ENCODE assay signal across 16 cellular contexts in genomic region chr22:22788460-22789037, GRCh38.
DNase-seq lines count a peak whose midpoint lies in the region; ATAC-seq and TF ChIP-seq lines count a peak whose summit lies in the region.
"Had no signal": no experiment of that assay in that cellular context is flagged by ENCODE, and none has a peak within 500 bp of the region (broad histone marks: within the 10 kb centered on the region; RNA-seq: fewer than 3 reads in every experiment).

No MANE protein-coding gene starts in this region.

- ATAC-seq in left ventricle myocardium superior: no peak

- peak overlapping the region; percentile 34; the same call in 1 of the 2 replicates for H2AFZ ChIP-seq in KMS-11 (ENCODE audit: low read depth)

- H3K36me3 ChIP-seq in left ventricle myocardium inferior (no peaks in the 10 kb centered on the region), KMS-11 (ENCODE audit: insufficient read depth) (no peaks in the 10 kb centered on the region), spleen (no peaks in the 10 kb centered on the region)
- H3K36me3 ChIP-seq: adrenal gland, breast epithelium, ovary, right atrium auricular region, vagina had no signal

- H3K36me3 Mint-ChIP-seq in chondrocyte (ENCODE audit: low read depth): no peaks in the 10 kb centered on the region
- H3K36me3 Mint-ChIP-seq: naive B cell had no signal

- 64 to 77% (median 73%) methylated on average over 6 to 9 of the region's 9 CpGs for WGBS in spleen, 5 donors

- peak; percentile 7 for TF ChIP-seq CTCF in left ventricle myocardium inferior (IDR thresholded peaks at IDR 0.05; ENCODE audit: borderline replicate concordance)
- peak; percentile 35; the same call in 1 of the 2 replicates for TF ChIP-seq CTCF in KMS-11 (conservative IDR thresholded peaks at IDR 0.05; ENCODE audit: low read depth, low read length)
- peak; percentile 32 for TF ChIP-seq CTCF in chondrocyte (IDR thresholded peaks at IDR 0.05)
- peak in 2 of 11 experiments; percentile 1 to 24 for TF ChIP-seq CTCF in spleen (IDR thresholded peaks at IDR 0.05 in 8 of 11, conservative IDR thresholded peaks at IDR 0.05 in 3 of 11)
- TF ChIP-seq CTCF in dorsolateral prefrontal cortex (IDR thresholded peaks at IDR 0.05 in 54 of 56, conservative IDR thresholded peaks at IDR 0.05 in 2 of 56; ENCODE audit: low read depth in 1 of 56, partially characterized antibody in 56 of 56): peak in 4 of 56 donors; percentile 5 to 12 (median 6)

- TF ChIP-seq POLR2A in spleen (IDR thresholded peaks at IDR 0.05): no peak

- peaks cover 29% of the 10 kb centered on the region for H3K27me3 Mint-ChIP-seq in chondrocyte (ENCODE audit: low read depth)

- no peak overlapping the region; the same call in 1 of the 2 replicates for H3K4me2 ChIP-seq in KMS-11

- DNase-seq in left ventricle myocardium inferior (no peak), left ventricle myocardium superior (no peak), chondrocyte (ENCODE audit: low spot score) (no peak), spleen (no peak), glomerular visceral epithelial cell (ENCODE audit: extremely low spot score) (no peak), NOMO-1 treated with dmso at 0.1 percent for 144 hours (lab: John Stamatoyannopoulos, UW; ENCODE audit: unreplicated experiment) (no peak), dorsolateral prefrontal cortex (no peak)
- DNase-seq: cortex of kidney, NCI-H1092 had no signal

- H3K27me3 ChIP-seq in left ventricle myocardium inferior (ENCODE audit: low read depth): peaks cover 69% of the 10 kb centered on the region
- H3K27me3 ChIP-seq in KMS-11 (ENCODE audit: insufficient read depth, low read depth): no peaks in the 10 kb centered on the region
- peaks cover 0 to 5% (median 0%) of the 10 kb centered on the region in 7 donors for H3K27me3 ChIP-seq in spleen (replicated peaks in 1 of 7)
- peaks cover 0 to 16% (median 0%) of the 10 kb centered on the region in 45 donors for H3K27me3 ChIP-seq in dorsolateral prefrontal cortex
- H3K27me3 ChIP-seq: adrenal gland, ovary, right atrium auricular region, vagina had no signal

- intact Hi-C loops in left ventricle myocardium inferior (cut with micrococcal nuclease): no loop called here
- intact Hi-C loops in left ventricle myocardium superior (cut with micrococcal nuclease): no loop called here
- intact Hi-C loops in spleen (cut with DNase I; ENCODE audit: low total_unique reads): no loop called here
- intact Hi-C loops in dorsolateral prefrontal cortex (cut with DNase I): loop anchor here in 1 of 2 donors (10.0 kb wide), 1 partner anchor 166 kb away; no protein-coding TSS in a partner anchor

- no peak overlapping the region for H3K9ac ChIP-seq in KMS-11

- no peak overlapping the region for H3K4me3 Mint-ChIP-seq in chondrocyte (ENCODE audit: unreplicated experiment)
- H3K4me3 Mint-ChIP-seq: naive B cell had no signal

- H3K9me3 ChIP-seq in left ventricle myocardium inferior (replicated peaks) (no peaks in the 10 kb centered on the region), spleen (no peaks in the 10 kb centered on the region)
- H3K9me3 ChIP-seq: adrenal gland, breast epithelium, ovary, right atrium auricular region, vagina had no signal

- H3K4me1 ChIP-seq in left ventricle myocardium inferior (no peaks in the 10 kb centered on the region), KMS-11 (ENCODE audit: low read depth, poor library complexity, severe bottlenecking) (peaks cover 17% of the 10 kb centered on the region), spleen (peaks cover 0 to 20% (median 0%) of the 10 kb centered on the region in 6 donors)
- H3K4me1 ChIP-seq: adrenal gland, breast epithelium, right atrium auricular region, vagina had no signal

- no peaks in the 10 kb centered on the region for H3K79me2 ChIP-seq in KMS-11 (ENCODE audit: insufficient read depth, low read depth)

- H3K27ac ChIP-seq in left ventricle myocardium inferior (replicated peaks) (no peak overlapping the region), KMS-11 (no peak overlapping the region), spleen (peak overlapping the region in 5 of 8 donors; percentile 23 to 80 (median 61)), dorsolateral prefrontal cortex (no peak overlapping the region)
- H3K27ac ChIP-seq: adrenal gland, breast epithelium, ovary, right atrium auricular region, vagina had no signal

- no peaks in the 10 kb centered on the region for H3K9me3 Mint-ChIP-seq in chondrocyte (ENCODE audit: low read depth)
- H3K9me3 Mint-ChIP-seq: naive B cell had no signal

- no peaks in the 10 kb centered on the region for H3K4me1 Mint-ChIP-seq in chondrocyte (ENCODE audit: low read depth)

- no peaks in the 10 kb centered on the region for H4K20me1 ChIP-seq in KMS-11 (ENCODE audit: insufficient read depth)

- H3K4me3 ChIP-seq in left ventricle myocardium inferior: no peak overlapping the region
- H3K4me3 ChIP-seq in KMS-11 (IDR thresholded peaks at IDR 0.05; ENCODE audit: insufficient read depth, low read depth, low read length): no peak overlapping the region
- H3K4me3 ChIP-seq in spleen: no peak overlapping the region
- no peak overlapping the region for H3K4me3 ChIP-seq in dorsolateral prefrontal cortex
- H3K4me3 ChIP-seq: adrenal gland, breast epithelium, ovary, right atrium auricular region, vagina had no signal

- no peak overlapping the region for H3K27ac Mint-ChIP-seq in chondrocyte (ENCODE audit: unreplicated experiment)

Comparison
In these comparisons a context has a peak if more than half of its experiments do, and no peak if none do; other contexts are left out.
1. H3K27ac ChIP-seq: peak in spleen (5 of 8); none in left ventricle myocardium inferior (single experiment), KMS-11 (single experiment) and dorsolateral prefrontal cortex (0 of 59).